In genomic region chr20:5808901-5809300, GRCh38 we compare ENCODE assay signal across 28 cellular contexts.
"Had no signal": no experiment of that assay in that cellular context is flagged by ENCODE, and none has a peak within 500 bp of the region (broad histone marks: within the 10 kb centered on the region; RNA-seq: fewer than 3 reads in every experiment).

No MANE protein-coding gene starts in this region.

- H3K9me3 ChIP-seq: heart left ventricle, left ventricle myocardium inferior, mucosa of descending colon, pancreas, prostate gland, right atrium auricular region, right lobe of liver, stomach, suprapubic skin, thoracic aorta, tibial artery, vagina had no signal

- FAIRE-seq: pancreas had no signal

- H3K36me3 ChIP-seq: heart left ventricle, left ventricle myocardium inferior, pancreas, prostate gland, right atrium auricular region, right lobe of liver, suprapubic skin, thoracic aorta, tibial artery, vagina had no signal

- H3K4me3 ChIP-seq: heart left ventricle, left ventricle myocardium inferior, lung, mucosa of descending colon, pancreas, prostate gland, right atrium auricular region, right lobe of liver, smooth muscle cell, stomach, suprapubic skin, thoracic aorta, tibial artery, vagina had no signal

- H3K27me3 ChIP-seq: heart left ventricle, pancreas, right atrium auricular region, right lobe of liver, stomach, suprapubic skin, tibial artery, vagina had no signal

- H3K27ac ChIP-seq: heart left ventricle, left ventricle myocardium inferior, prostate gland, right atrium auricular region, right lobe of liver, stomach, suprapubic skin, thoracic aorta, tibial artery, vagina had no signal

- DNase-seq: heart left ventricle; hypothalamus; immature natural killer cell; islet precursor cell; left ventricle myocardium inferior; mesendoderm; mucosa of descending colon; naive thymus-derived CD4-positive, alpha-beta T cell; pancreas; posterior cingulate gyrus; right lobe of liver; stimulated activated CD4-positive, alpha-beta T cell treated with anti-CD3 and anti-CD28 coated beads, Interleukin-1b, Interleukin-23, amount 100 ng/mL, for 48 hours; stimulated activated CD4-positive, alpha-beta T cell treated with anti-CD3 and anti-CD28 coated beads, Interleukin-2, amount 100 ng/mL, for 48 hours; stimulated activated CD4-positive, alpha-beta T cell treated with anti-CD3 and anti-CD28 coated beads, Interleukin-4, amount 100 ng/mL, for 4 hours; stimulated activated CD8-positive, alpha-beta memory T cell treated with anti-CD3 and anti-CD28 coated beads, Interleukin-4, amount 100 ng/mL, for 48 hours; stimulated activated naive B cell treated with anti-CD40 and anti-IgM and Interleukin-4, amounts not matched to agents 10 μg/mL and 1 μg/mL and 100 μg/mL, for 72 hours; stimulated activated naive CD8-positive, alpha-beta T cell treated with anti-CD3 and anti-CD28 coated beads, Interleukin-15, Interleukin-2, amounts not matched to agents 100 U/mL and 50 U/mL, for 24 hours; stomach; tibial artery; trophoblast cell had no signal

- H3K4me1 ChIP-seq: prostate gland, suprapubic skin, tibial artery had no signal

- ATAC-seq: mucosa of descending colon; naive thymus-derived CD4-positive, alpha-beta T cell; natural killer cell treated with Interleukin-12 subunit alpha and Interleukin-12 subunit beta and Interleukin-15 and Interleukin-18, amount 100 ng/mL, for 72 hours; pancreas; right lobe of liver; stimulated activated naive B cell treated with anti-CD40 and anti-IgM and Interleukin-4, amounts not matched to agents 10 μg/mL and 1 μg/mL and 100 μg/mL, for 72 hours; stimulated activated naive CD8-positive, alpha-beta T cell treated with anti-CD3 and anti-CD28 coated beads, Interleukin-15, Interleukin-2, amounts not matched to agents 100 U/mL and 50 U/mL, for 24 hours had no signal
